27 cellular contexts compared by ENCODE assay signal in the genomic region with DNA sequence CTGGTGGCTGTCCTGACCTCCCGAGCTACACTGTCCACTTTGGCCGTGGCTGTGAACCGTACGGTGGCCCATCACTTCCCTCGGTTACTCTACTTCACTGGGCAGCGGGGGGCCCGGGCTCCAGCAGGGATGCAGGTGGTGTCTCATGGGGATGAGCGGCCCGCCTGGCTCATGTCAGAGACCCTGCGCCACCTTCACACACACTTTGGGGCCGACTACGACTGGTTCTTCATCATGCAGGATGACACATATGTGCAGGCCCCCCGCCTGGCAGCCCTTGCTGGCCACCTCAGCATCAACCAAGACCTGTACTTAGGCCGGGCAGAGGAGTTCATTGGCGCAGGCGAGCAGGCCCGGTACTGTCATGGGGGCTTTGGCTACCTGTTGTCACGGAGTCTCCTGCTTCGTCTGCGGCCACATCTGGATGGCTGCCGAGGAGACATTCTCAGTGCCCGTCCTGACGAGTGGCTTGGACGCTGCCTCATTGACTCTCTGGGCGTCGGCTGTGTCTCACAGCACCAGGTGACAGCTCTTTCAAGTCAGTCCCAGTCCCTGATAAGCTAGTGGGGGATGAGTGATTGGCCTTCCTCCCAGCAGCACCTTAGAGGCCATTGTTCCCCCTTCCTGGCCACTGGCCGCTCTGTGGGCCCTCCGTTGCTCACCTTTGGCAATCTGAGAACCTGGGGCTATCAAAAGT. TPM values are rescaled to one million over a fixed set of nuclear protein-coding genes. Genes with fewer than 3 reads are reported as not detected.
DNase-seq lines count a peak whose midpoint lies in the region; ATAC-seq and TF ChIP-seq lines count a peak whose summit lies in the region.
"Had no signal": no experiment of that assay in that cellular context is flagged by ENCODE, and none has a peak within 500 bp of the region (broad histone marks: within the 10 kb centered on the region; RNA-seq: fewer than 3 reads in every experiment).

No MANE protein-coding gene starts in this region.

- H3K27ac Mint-ChIP-seq in activated CD8-positive, alpha-beta T cell treated with anti-CD3 and anti-CD28 coated beads for 36 hours = no peak overlapping the region
- no peak overlapping the region for H3K27ac Mint-ChIP-seq in activated CD8-positive, alpha-beta T cell treated with anti-CD3 and anti-CD28 coated beads, Interleukin-2, amount 10 ng/mL, durations not matched to agents 7 days and 5 days
- peak overlapping the region; percentile 48 for H3K27ac Mint-ChIP-seq in activated naive CD8-positive, alpha-beta T cell treated with anti-CD3 and anti-CD28 coated beads for 36 hours
- no peak overlapping the region for H3K27ac Mint-ChIP-seq in nephron
- H3K27ac Mint-ChIP-seq: activated T-cell treated with anti-CD3 and anti-CD28 coated beads, Interleukin-2, amount 50 U/mL, for 72 hours had no signal

- CTCF ChIA-PET in activated CD8-positive, alpha-beta T cell treated with anti-CD3 and anti-CD28 coated beads for 36 hours (lab: Charles Lee) = interaction anchor here (0.7 to 6.4 kb wide), 4 partner anchors 8 to 75 kb away, joined by 3 to 68 read pairs (median 6); no protein-coding TSS in a partner anchor
- CTCF ChIA-PET in activated CD8-positive, alpha-beta T cell treated with anti-CD3 and anti-CD28 coated beads, Interleukin-2, amount 10 ng/mL, durations not matched to agents 7 days and 5 days (lab: Charles Lee) = interaction anchor here (0.8 to 3.7 kb wide), 2 partner anchors 9 to 12 kb away, joined by 3 to 55 read pairs; no protein-coding TSS in a partner anchor

- no peaks in the 10 kb centered on the region for H3K27me3 ChIP-seq in H7 (ENCODE audit: control insufficient read depth, insufficient read depth, low read length)
- H3K27me3 ChIP-seq: MG63, pancreas, Peyer's patch, SJCRH30, upper lobe of left lung had no signal

- H3K4me3 ChIP-seq in H7 (ENCODE audit: insufficient read depth, low read depth, low read length) = no peak overlapping the region
- H3K4me3 ChIP-seq: MG63, pancreas, Peyer's patch, SJCRH30, upper lobe of left lung had no signal

- no peaks in the 10 kb centered on the region for H3K27me3 Mint-ChIP-seq in activated CD8-positive, alpha-beta T cell treated with anti-CD3 and anti-CD28 coated beads for 36 hours
- H3K27me3 Mint-ChIP-seq in activated CD8-positive, alpha-beta T cell treated with anti-CD3 and anti-CD28 coated beads, Interleukin-2, amount 10 ng/mL, durations not matched to agents 7 days and 5 days (ENCODE audit: low read depth) = no peaks in the 10 kb centered on the region
- H3K27me3 Mint-ChIP-seq in activated naive CD8-positive, alpha-beta T cell treated with anti-CD3 and anti-CD28 coated beads for 36 hours = no peaks in the 10 kb centered on the region
- H3K27me3 Mint-ChIP-seq in nephron (ENCODE audit: low read depth) = no peaks in the 10 kb centered on the region
- H3K27me3 Mint-ChIP-seq: naive B cell had no signal

- no peak for ATAC-seq in activated CD8-positive, alpha-beta T cell treated with anti-CD3 and anti-CD28 coated beads for 36 hours
- ATAC-seq in activated CD8-positive, alpha-beta T cell treated with anti-CD3 and anti-CD28 coated beads, Interleukin-2, amount 10 ng/mL, durations not matched to agents 7 days and 5 days = no peak
- no peak for ATAC-seq in HG03521 (IDR thresholded peaks at IDR 0.05; ENCODE audit: unreplicated experiment)
- ATAC-seq: activated T-cell treated with anti-CD3 and anti-CD28 coated beads, Interleukin-2, amount 50 U/mL, for 72 hours; left ventricle myocardium superior; pancreas had no signal

- H3K36me3 Mint-ChIP-seq in activated CD8-positive, alpha-beta T cell treated with anti-CD3 and anti-CD28 coated beads for 36 hours (ENCODE audit: low read depth) = peaks cover 44% of the 10 kb centered on the region
- H3K36me3 Mint-ChIP-seq in activated CD8-positive, alpha-beta T cell treated with anti-CD3 and anti-CD28 coated beads, Interleukin-2, amount 10 ng/mL, durations not matched to agents 7 days and 5 days (ENCODE audit: low read depth) = peaks cover 36% of the 10 kb centered on the region
- H3K36me3 Mint-ChIP-seq in activated naive CD8-positive, alpha-beta T cell treated with anti-CD3 and anti-CD28 coated beads for 36 hours = peaks cover 25% of the 10 kb centered on the region
- peaks cover 15% of the 10 kb centered on the region for H3K36me3 Mint-ChIP-seq in nephron (ENCODE audit: low read depth)

- peak overlapping the region; percentile 100 for H3K4me3 Mint-ChIP-seq in activated CD8-positive, alpha-beta T cell treated with anti-CD3 and anti-CD28 coated beads for 36 hours
- no peak overlapping the region for H3K4me3 Mint-ChIP-seq in activated CD8-positive, alpha-beta T cell treated with anti-CD3 and anti-CD28 coated beads, Interleukin-2, amount 10 ng/mL, durations not matched to agents 7 days and 5 days
- no peak overlapping the region for H3K4me3 Mint-ChIP-seq in activated naive CD8-positive, alpha-beta T cell treated with anti-CD3 and anti-CD28 coated beads for 36 hours
- H3K4me3 Mint-ChIP-seq in nephron = peak overlapping the region; percentile 81 to 99 (median 98)

- H3K36me3 ChIP-seq in H7 (replicated peaks; ENCODE audit: control insufficient read depth, insufficient read depth, low read length) = peaks cover 13% of the 10 kb centered on the region

- intact Hi-C loops in activated CD8-positive, alpha-beta T cell treated with anti-CD3 and anti-CD28 coated beads for 36 hours (cut with micrococcal nuclease) = no loop called here

- peaks cover 27% of the 10 kb centered on the region for H3K4me1 Mint-ChIP-seq in activated CD8-positive, alpha-beta T cell treated with anti-CD3 and anti-CD28 coated beads for 36 hours (ENCODE audit: low read depth)
- H3K4me1 Mint-ChIP-seq in activated CD8-positive, alpha-beta T cell treated with anti-CD3 and anti-CD28 coated beads, Interleukin-2, amount 10 ng/mL, durations not matched to agents 7 days and 5 days (ENCODE audit: low read depth) = peaks cover 31% of the 10 kb centered on the region
- H3K4me1 Mint-ChIP-seq in activated naive CD8-positive, alpha-beta T cell treated with anti-CD3 and anti-CD28 coated beads for 36 hours = peaks cover 27% of the 10 kb centered on the region
- peaks cover 22% of the 10 kb centered on the region for H3K4me1 Mint-ChIP-seq in nephron

- H3K9me3 Mint-ChIP-seq in activated CD8-positive, alpha-beta T cell treated with anti-CD3 and anti-CD28 coated beads for 36 hours = no peaks in the 10 kb centered on the region
- no peaks in the 10 kb centered on the region for H3K9me3 Mint-ChIP-seq in activated CD8-positive, alpha-beta T cell treated with anti-CD3 and anti-CD28 coated beads, Interleukin-2, amount 10 ng/mL, durations not matched to agents 7 days and 5 days (ENCODE audit: insufficient read depth)
- no peaks in the 10 kb centered on the region for H3K9me3 Mint-ChIP-seq in activated naive CD8-positive, alpha-beta T cell treated with anti-CD3 and anti-CD28 coated beads for 36 hours
- H3K9me3 Mint-ChIP-seq in nephron = no peaks in the 10 kb centered on the region
- H3K9me3 Mint-ChIP-seq: activated T-cell treated with anti-CD3 and anti-CD28 coated beads, Interleukin-2, amount 50 U/mL, for 72 hours; naive B cell had no signal

- TF ChIP-seq CTCF in activated CD8-positive, alpha-beta T cell treated with anti-CD3 and anti-CD28 coated beads for 36 hours (IDR thresholded peaks at IDR 0.05) = no peak
- no peak for TF ChIP-seq CTCF in nephron (IDR thresholded peaks at IDR 0.05; ENCODE audit: unreplicated experiment in 3 of 3)

- no peak for DNase-seq in activated CD8-positive, alpha-beta T cell treated with anti-CD3 and anti-CD28 coated beads for 36 hours
- DNase-seq in activated CD8-positive, alpha-beta T cell treated with anti-CD3 and anti-CD28 coated beads, Interleukin-2, amount 10 ng/mL, durations not matched to agents 7 days and 5 days = no peak
- peak; percentile 33 for DNase-seq in H7
- DNase-seq in activated naive CD8-positive, alpha-beta T cell treated with anti-CD3 and anti-CD28 coated beads for 36 hours = no peak
- no peak for DNase-seq in NCI-H1930 (lab: John Stamatoyannopoulos, UW)
- no peak for DNase-seq in activated CD4-positive, CD25-positive, alpha-beta regulatory T cell treated with anti-CD3 and anti-CD28 coated beads, Interleukin-2, amount 50 U/mL, for 72 hours
- DNase-seq: activated CD4-positive, CD25-positive, alpha-beta regulatory T cell; activated T-cell treated with anti-CD3 and anti-CD28 coated beads, Interleukin-2, amount 50 U/mL, for 72 hours; DMS153; KBM-7; left ventricle myocardium superior; MG63; naive B cell; NCI-H1105 treated with DMSO at 0.1 percent for 48 hours; NCI-H2081; NCI-H2227 treated with DMSO at 0.1 percent for 48 hours; NCI-H69; SJCRH30; upper lobe of left lung had no signal

- POLR2A ChIA-PET in activated CD8-positive, alpha-beta T cell treated with anti-CD3 and anti-CD28 coated beads for 36 hours (lab: Charles Lee) = interaction anchor here (2.2 to 3.3 kb wide), 2 partner anchors 8 kb away, joined by 6 to 23 read pairs; a partner anchor contains a TSS
- POLR2A ChIA-PET in activated CD8-positive, alpha-beta T cell treated with anti-CD3 and anti-CD28 coated beads, Interleukin-2, amount 10 ng/mL, durations not matched to agents 7 days and 5 days (lab: Charles Lee) = interaction anchor here (2.8 kb wide), 1 partner anchor 8 kb away, joined by 21 read pairs; no protein-coding TSS in a partner anchor

RNA-seq across cellular contexts. Expression of a gene that starts 3.0 kb away (rescaled TPM):
- total RNA-seq in activated CD8-positive, alpha-beta T cell treated with anti-CD3 and anti-CD28 coated beads for 36 hours = 10 to 100 TPM; 23.7 to 27.3 TPM
- 10 to 100 TPM; 34.7 to 36.1 TPM for total RNA-seq in activated CD8-positive, alpha-beta T cell treated with anti-CD3 and anti-CD28 coated beads, Interleukin-2, amount 10 ng/mL, durations not matched to agents 7 days and 5 days
- total RNA-seq in H7 (2014; rRNA removed; shearing (Covaris generic)) = 24.7 and 25.0 TPM in 2 replicates
- 10 to 100 TPM; 24.5 to 25.1 TPM for total RNA-seq in activated naive CD8-positive, alpha-beta T cell treated with anti-CD3 and anti-CD28 coated beads for 36 hours

RNA-seq across cellular contexts. Expression of a gene that starts 8.2 kb away (rescaled TPM):
- 10 to 100 TPM; 48.1 to 56.2 TPM for total RNA-seq in activated CD8-positive, alpha-beta T cell treated with anti-CD3 and anti-CD28 coated beads for 36 hours
- total RNA-seq in activated CD8-positive, alpha-beta T cell treated with anti-CD3 and anti-CD28 coated beads, Interleukin-2, amount 10 ng/mL, durations not matched to agents 7 days and 5 days = 10 to 100 TPM; 38.2 to 45.9 TPM
- total RNA-seq in H7 (2014; rRNA removed; shearing (Covaris generic)) = 47.3 and 48.5 TPM in 2 replicates
- 10 to 100 TPM; 85.2 to 87.5 TPM for total RNA-seq in activated naive CD8-positive, alpha-beta T cell treated with anti-CD3 and anti-CD28 coated beads for 36 hours

RNA-seq across cellular contexts. Expression of a gene that starts 13.3 kb away (rescaled TPM):
- 1 to 10 TPM; 8.2 to 8.9 TPM for total RNA-seq in activated CD8-positive, alpha-beta T cell treated with anti-CD3 and anti-CD28 coated beads for 36 hours
- 1 to 10 TPM; 4.2 to 4.7 TPM for total RNA-seq in activated CD8-positive, alpha-beta T cell treated with anti-CD3 and anti-CD28 coated beads, Interleukin-2, amount 10 ng/mL, durations not matched to agents 7 days and 5 days
- 7.2 and 23.6 TPM in 2 replicates for total RNA-seq in H7 (2014; rRNA removed; shearing (Covaris generic))
- 1 to 10 TPM; 4.1 to 4.3 TPM for total RNA-seq in activated naive CD8-positive, alpha-beta T cell treated with anti-CD3 and anti-CD28 coated beads for 36 hours

RNA-seq across cellular contexts. Expression of a gene that starts 25.0 kb away (rescaled TPM):
- not detected for total RNA-seq in activated CD8-positive, alpha-beta T cell treated with anti-CD3 and anti-CD28 coated beads for 36 hours
- under 1 TPM in 1 of 2 experiments, not detected in 1; 0.76 TPM for total RNA-seq in activated CD8-positive, alpha-beta T cell treated with anti-CD3 and anti-CD28 coated beads, Interleukin-2, amount 10 ng/mL, durations not matched to agents 7 days and 5 days
- total RNA-seq in H7 (2014; rRNA removed; shearing (Covaris generic)) = 0.74 TPM in 1 of 2 replicates, not detected in the other
- not detected for total RNA-seq in activated naive CD8-positive, alpha-beta T cell treated with anti-CD3 and anti-CD28 coated beads for 36 hours
- total RNA-seq: A673; activated CD8-positive, alpha-beta memory T cell treated with anti-CD3 and anti-CD28 coated beads for 36 hours; left ventricle myocardium superior; pancreas; Peyer's patch; SJCRH30; subcutaneous adipose tissue; upper lobe of left lung had no signal

RNA-seq across cellular contexts. Expression of a gene that starts 48.2 kb away (rescaled TPM):
- not detected for total RNA-seq in activated CD8-positive, alpha-beta T cell treated with anti-CD3 and anti-CD28 coated beads for 36 hours
- not detected for total RNA-seq in activated CD8-positive, alpha-beta T cell treated with anti-CD3 and anti-CD28 coated beads, Interleukin-2, amount 10 ng/mL, durations not matched to agents 7 days and 5 days
- total RNA-seq in H7 (2014; rRNA removed; shearing (Covaris generic)) = not detected in 2 replicates
- not detected for total RNA-seq in activated naive CD8-positive, alpha-beta T cell treated with anti-CD3 and anti-CD28 coated beads for 36 hours
- total RNA-seq: A673; activated CD8-positive, alpha-beta memory T cell treated with anti-CD3 and anti-CD28 coated beads for 36 hours; activated T-cell treated with anti-CD3 and anti-CD28 coated beads, Interleukin-2, amount 50 U/mL, for 72 hours; H4; pancreas; Peyer's patch; SJCRH30; subcutaneous adipose tissue; upper lobe of left lung had no signal

Comparison
In these comparisons a context has a peak if more than half of its experiments do, and no peak if none do; other contexts are left out.
1. H3K4me3 Mint-ChIP-seq: peak in activated CD8-positive, alpha-beta T cell treated with anti-CD3 and anti-CD28 coated beads for 36 hours (single experiment) and nephron (3 of 3); none in activated CD8-positive, alpha-beta T cell treated with anti-CD3 and anti-CD28 coated beads, Interleukin-2, amount 10 ng/mL, durations not matched to agents 7 days and 5 days (single experiment) and activated naive CD8-positive, alpha-beta T cell treated with anti-CD3 and anti-CD28 coated beads for 36 hours (single experiment).